Comparison of ENCODE assay signal across 10 cellular contexts in the genomic region with DNA sequence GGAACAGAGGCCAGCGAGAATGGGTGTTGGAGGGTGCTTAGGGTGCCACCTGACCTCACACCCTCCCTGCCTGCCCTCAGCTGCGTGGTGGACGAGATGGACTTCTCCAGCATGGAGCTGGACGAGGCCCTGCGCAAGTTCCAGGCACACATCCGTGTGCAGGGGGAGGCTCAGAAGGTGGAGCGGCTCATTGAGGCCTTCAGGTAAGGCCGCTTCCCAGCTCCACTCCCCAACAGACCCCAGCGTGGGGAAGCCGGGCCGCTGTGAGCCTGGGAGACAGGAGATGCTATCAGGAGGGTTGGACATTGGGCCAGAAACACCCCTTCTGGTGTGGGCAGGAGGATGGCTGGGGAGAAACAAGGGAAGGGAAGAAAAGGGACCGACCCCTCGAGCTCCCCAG. TPM values are rescaled to one million over a fixed set of nuclear protein-coding genes. Genes with fewer than 3 reads are reported as not detected.
"Had no signal": no experiment of that assay in that cellular context is flagged by ENCODE, and none has a peak within 500 bp of the region (broad histone marks: within the 10 kb centered on the region; RNA-seq: fewer than 3 reads in every experiment).

No MANE protein-coding gene starts in this region.

- DNase-seq: IMR-90, KBM-7, KG1 had no signal

- FAIRE-seq: HepG2, HTR-8/SVneo, K562 had no signal

- H3K4me3 ChIP-seq: K562 had no signal

- H3K27ac ChIP-seq: HL-60 had no signal

RNA-seq across cellular contexts. Expression of gene SLC6A12, which starts 57.0 kb away (rescaled TPM):
- total RNA-seq: HT-29, HT1080, IMR-90, K562 had no signal
- polyA plus RNA-seq: IgD-negative memory B cell, IMR-90, K562 had no signal
